Comparison of ENCODE assay signal across 6 cellular contexts in genomic region chr15:40358492-40359353, GRCh38. TPM values are rescaled to one million over a fixed set of nuclear protein-coding genes. Genes with fewer than 3 reads are reported as not detected.
DNase-seq lines count a peak whose midpoint lies in the region; FAIRE-seq and TF ChIP-seq lines count a peak whose summit lies in the region.

No MANE protein-coding gene starts in this region.

- H3K4me3 ChIP-seq in OCI-LY1 (ENCODE audit: low read depth, low read length, poor library complexity, severe bottlenecking) (peak overlapping the region; percentile 66), esophagus (ENCODE audit: low read depth in 1 of 2, low read length in 2 of 2) (peak overlapping the region; percentile 36 to 48)

- WGBS in esophagus, 2 donors, result 11% methylated on average over 31 of the region's 31 CpGs

- H3K27me3 ChIP-seq in OCI-LY1 (ENCODE audit: insufficient read depth, low read length), result no peaks in the 10 kb centered on the region
- H3K27me3 ChIP-seq in esophagus (ENCODE audit: control insufficient read depth in 1 of 2, insufficient read depth in 2 of 2, low read length in 2 of 2), result no peaks in the 10 kb centered on the region

- DNase-seq in NK-92 treated with Interleukin-12 subunit alpha and Interleukin-12 subunit beta, amount 100 ng/mL, for 24 hours (lab: John Stamatoyannopoulos, UW), result peak; percentile 53
- no peak for DNase-seq in NK-92 (lab: John Stamatoyannopoulos, UW; ENCODE audit: unreplicated experiment)
- DNase-seq in stimulated activated CD4-positive, alpha-beta T cell treated with anti-CD3 and anti-CD28 coated beads, Interleukin-2, amount 100 ng/mL, for 4 hours (ENCODE audit: low read depth), result peak; percentile 20
- DNase-seq in GM19239 (ENCODE audit: insufficient read length, low spot score), result no peak

- H4K20me1 ChIP-seq in OCI-LY1 (ENCODE audit: insufficient read depth, low read length), result no peaks in the 10 kb centered on the region

- H3K36me3 ChIP-seq in OCI-LY1 (ENCODE audit: insufficient read depth, low read length), result no peaks in the 10 kb centered on the region
- no peaks in the 10 kb centered on the region for H3K36me3 ChIP-seq in esophagus (ENCODE audit: control insufficient read depth in 2 of 2, insufficient read depth in 2 of 2, low read length in 1 of 2)

- no peak for FAIRE-seq in GM19239 (lab: Jason Lieb, UNC)

- no peaks in the 10 kb centered on the region for H3K79me2 ChIP-seq in OCI-LY1 (ENCODE audit: insufficient read depth, low read length)

- H3K9me3 ChIP-seq in OCI-LY1 (ENCODE audit: low read length), result no peaks in the 10 kb centered on the region
- H3K9me3 ChIP-seq in esophagus (ENCODE audit: control insufficient read depth in 2 of 2, insufficient read depth in 1 of 2, low read depth in 1 of 2, low read length in 1 of 2), result no peaks in the 10 kb centered on the region

- H3F3A ChIP-seq in OCI-LY1 (ENCODE audit: insufficient read depth, low read length), result no peaks in the 10 kb centered on the region

- H3K9me2 ChIP-seq in OCI-LY1 (ENCODE audit: low read depth, low read length), result no peaks in the 10 kb centered on the region

- H3K4me1 ChIP-seq in OCI-LY1 (ENCODE audit: insufficient read depth, low read length, severe bottlenecking) (peaks cover 13% of the 10 kb centered on the region), esophagus (ENCODE audit: control insufficient read depth in 2 of 2, insufficient read depth in 2 of 2, low read length in 1 of 2) (peaks cover 4 to 10% of the 10 kb centered on the region in 2 donors)

- no peak overlapping the region for H2AFZ ChIP-seq in OCI-LY1 (ENCODE audit: low read length)

- peak overlapping the region; percentile 98 for H3K4me2 ChIP-seq in OCI-LY1 (ENCODE audit: low read length)

- no peak overlapping the region for H3K27ac ChIP-seq in OCI-LY1 (ENCODE audit: low read depth, low read length, poor library complexity, severe bottlenecking)
- no peak overlapping the region for H3K27ac ChIP-seq in esophagus (ENCODE audit: low read depth in 2 of 2, low read length in 1 of 2)

- peak; percentile 35; the same call in 1 of the 2 replicates for TF ChIP-seq CTCF in OCI-LY1 (IDR thresholded peaks at IDR 0.05; ENCODE audit: low read length)

- no peak overlapping the region; the same call in 1 of the 2 replicates for H3K9ac ChIP-seq in OCI-LY1 (ENCODE audit: low read length)

RNA-seq across cellular contexts. Expression of gene DISP2, which starts 0.7 kb away (rescaled TPM):
- polyA plus RNA-seq in esophagus, result 1 to 10 TPM in 1 of 2 donors, under 1 TPM in 1; 0.33 to 1.3 TPM

RNA-seq across cellular contexts. Expression of gene PHGR1, which starts 7.9 kb away (rescaled TPM):
- 1 to 10 TPM in 1 of 2 donors, under 1 TPM in 1; 0.25 to 2.8 TPM for polyA plus RNA-seq in esophagus

RNA-seq across cellular contexts. Expression of gene CCDC9B, which starts 18.0 kb away (rescaled TPM):
- 10 to 100 TPM; 21.1 to 58.1 TPM for polyA plus RNA-seq in esophagus

RNA-seq across cellular contexts. Expression of gene KNSTRN, which starts 23.8 kb away (rescaled TPM):
- polyA plus RNA-seq in esophagus, result 10 to 100 TPM; 11.3 TPM

RNA-seq across cellular contexts. Expression of gene INAFM2, which starts 35.2 kb away (rescaled TPM):
- 1 to 10 TPM; 6.4 to 7.0 TPM for polyA plus RNA-seq in esophagus

Comparison
In these comparisons a context has a peak if more than half of its experiments do, and no peak if none do; other contexts are left out.
1. DNase-seq: peak in NK-92 treated with Interleukin-12 subunit alpha and Interleukin-12 subunit beta, amount 100 ng/mL, for 24 hours (single experiment) and stimulated activated CD4-positive, alpha-beta T cell treated with anti-CD3 and anti-CD28 coated beads, Interleukin-2, amount 100 ng/mL, for 4 hours (single experiment); none in NK-92 (single experiment) and GM19239 (single experiment).